In the genomic region with DNA sequence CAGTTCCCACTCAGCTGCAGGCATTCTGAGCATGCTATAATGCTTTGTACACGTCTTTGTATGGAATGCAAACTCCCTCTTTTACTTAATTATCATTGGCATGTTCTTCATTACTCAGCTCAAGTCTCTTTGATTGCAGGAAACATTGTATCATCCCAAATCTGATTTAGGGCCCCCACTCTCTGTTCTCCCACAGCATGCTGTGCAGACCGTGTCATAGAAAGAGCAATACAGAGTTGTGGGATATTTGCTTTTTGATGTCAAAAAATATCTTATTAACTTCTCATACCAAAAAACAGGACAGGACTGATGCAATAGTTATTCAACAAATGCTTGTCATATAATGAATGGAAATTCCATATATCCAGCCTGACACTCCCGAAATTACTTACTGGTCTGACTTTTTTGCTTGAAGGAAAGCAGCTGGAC, we compare ENCODE assay signal across 26 cellular contexts.
DNase-seq lines count a peak whose midpoint lies in the region; TF ChIP-seq lines count a peak whose summit lies in the region.
"Had no signal": no experiment of that assay in that cellular context is flagged by ENCODE, and none has a peak within 500 bp of the region (broad histone marks: within the 10 kb centered on the region; RNA-seq: fewer than 3 reads in every experiment).

No MANE protein-coding gene starts in this region.

- H3K27me3 ChIP-seq in HAP-1 (ENCODE audit: low read depth) (no peaks in the 10 kb centered on the region), Peyer's patch (no peaks in the 10 kb centered on the region)
- H3K27me3 ChIP-seq: body of pancreas, testis had no signal

- TF ChIP-seq CTCF in astrocyte of the spinal cord (IDR thresholded peaks at IDR 0.05; ENCODE audit: low read depth, low read length), result no peak
- TF ChIP-seq CTCF in glutamatergic neuron (IDR thresholded peaks at IDR 0.05; ENCODE audit: partially characterized antibody, unreplicated experiment), result no peak
- no peak for TF ChIP-seq CTCF in Peyer's patch (IDR thresholded peaks at IDR 0.05)

- H3K4me3 ChIP-seq in HAP-1 (no peak overlapping the region), astrocyte of the spinal cord (ENCODE audit: low read depth, low read length) (no peak overlapping the region), Peyer's patch (no peak overlapping the region)
- H3K4me3 ChIP-seq: body of pancreas, lower lobe of right lung, testis had no signal

- H3K36me3 ChIP-seq in HAP-1 (replicated peaks) (no peaks in the 10 kb centered on the region), Peyer's patch (no peaks in the 10 kb centered on the region)
- H3K36me3 ChIP-seq: lower lobe of right lung had no signal

- H3K27ac Mint-ChIP-seq in glutamatergic neuron (ENCODE audit: unreplicated experiment), result no peak overlapping the region
- H3K27ac Mint-ChIP-seq: immature natural killer cell; naive thymus-derived CD4-positive, alpha-beta T cell; T-cell had no signal

- H3K4me1 ChIP-seq in HAP-1 (peaks cover 26% of the 10 kb centered on the region), Peyer's patch (no peaks in the 10 kb centered on the region)
- H3K4me1 ChIP-seq: body of pancreas, lower lobe of right lung, testis had no signal

- H3K36me3 Mint-ChIP-seq in glutamatergic neuron (ENCODE audit: unreplicated experiment), result no peaks in the 10 kb centered on the region
- H3K36me3 Mint-ChIP-seq: CD4-positive, CD25-positive, alpha-beta regulatory T cell; naive thymus-derived CD4-positive, alpha-beta T cell; T-cell had no signal

- no peak for TF ChIP-seq POLR2A in Peyer's patch (IDR thresholded peaks at IDR 0.05)

- no peaks in the 10 kb centered on the region for H3K4me1 Mint-ChIP-seq in glutamatergic neuron (ENCODE audit: low read depth, unreplicated experiment)
- H3K4me1 Mint-ChIP-seq: CD4-positive, CD25-positive, alpha-beta regulatory T cell; immature natural killer cell; naive thymus-derived CD4-positive, alpha-beta T cell; T-cell had no signal

- no peaks in the 10 kb centered on the region for H3K9me3 ChIP-seq in HAP-1
- H3K9me3 ChIP-seq in Peyer's patch, result no peaks in the 10 kb centered on the region
- H3K9me3 ChIP-seq: body of pancreas, lower lobe of right lung, testis had no signal

- H3K27me3 Mint-ChIP-seq in glutamatergic neuron (ENCODE audit: unreplicated experiment), result no peaks in the 10 kb centered on the region
- H3K27me3 Mint-ChIP-seq: CD4-positive, CD25-positive, alpha-beta regulatory T cell; naive thymus-derived CD4-positive, alpha-beta T cell; T-cell had no signal

- DNase-seq in A172 (ENCODE audit: low spot score) (peak; percentile 16), HAP-1 (ENCODE audit: low spot score in 2 of 2) (peak; percentile 13 to 15), astrocyte of the spinal cord (ENCODE audit: low read depth, low spot score) (peak; percentile 45), iris pigment epithelial cell (ENCODE audit: low read depth) (peak; percentile 12), glutamatergic neuron (no peak), activated gamma-delta T cell (lab: John Stamatoyannopoulos, UW) (no peak), Peyer's patch (no peak), SKM-1 (lab: John Stamatoyannopoulos, UW; ENCODE audit: unreplicated experiment) (no peak)
- DNase-seq: 8988T; activated naive CD4-positive, alpha-beta T cell treated with Interleukin-2 at 50 U/mL for 16 hours; activated T-cell treated with anti-CD3 and anti-CD28 coated beads for 4 hours; body of pancreas; CD4-positive, CD25-positive, alpha-beta regulatory T cell; cortex of kidney; GOT3; immature natural killer cell; lower lobe of right lung; MV-4-11; naive thymus-derived CD4-positive, alpha-beta T cell; NCI-H1930; NCI-H446; stimulated activated CD4-positive, alpha-beta T cell treated with anti-CD3 and anti-CD28 coated beads, Interleukin-12 subunit alpha, Interleukin-12 subunit beta, amount 100 ng/mL, for 4 hours; T-cell; testis had no signal

- peaks cover 3% of the 10 kb centered on the region for H3K9me3 Mint-ChIP-seq in glutamatergic neuron (ENCODE audit: unreplicated experiment)

- no peak overlapping the region for H3K4me3 Mint-ChIP-seq in glutamatergic neuron (ENCODE audit: unreplicated experiment)
- H3K4me3 Mint-ChIP-seq: CD4-positive, CD25-positive, alpha-beta regulatory T cell; immature natural killer cell; naive thymus-derived CD4-positive, alpha-beta T cell; T-cell had no signal

- in situ Hi-C loops in HAP-1 (cut with MboI; ENCODE audit: low sequenced_read_pairs), result no loop called here
- in situ Hi-C loops in astrocyte of the spinal cord (cut with HindIII; ENCODE audit: low sequenced_read_pairs), result no loop called here

- no peak overlapping the region for H3K27ac ChIP-seq in Peyer's patch
- H3K27ac ChIP-seq: body of pancreas, HL-60, lower lobe of right lung, RWPE1, testis had no signal

Comparison
In these comparisons a context has a peak if more than half of its experiments do, and no peak if none do; other contexts are left out.
1. DNase-seq: peak in A172 (single experiment), HAP-1 (2 of 2), astrocyte of the spinal cord (single experiment) and iris pigment epithelial cell (single experiment); none in glutamatergic neuron (single experiment), activated gamma-delta T cell (single experiment), Peyer's patch (0 of 3) and SKM-1 (single experiment).